16 cellular contexts compared by ENCODE assay signal in genomic region chr5:122715095-122715494, GRCh38. TPM values are rescaled to one million over a fixed set of nuclear protein-coding genes. Genes with fewer than 3 reads are reported as not detected.
DNase-seq lines count a peak whose midpoint lies in the region; ATAC-seq and TF ChIP-seq lines count a peak whose summit lies in the region.
"Had no signal": no experiment of that assay in that cellular context is flagged by ENCODE, and none has a peak within 500 bp of the region (broad histone marks: within the 10 kb centered on the region; RNA-seq: fewer than 3 reads in every experiment).

No MANE protein-coding gene starts in this region.

- H2AK5ac ChIP-seq in trophoblast cell (ENCODE audit: low read length) = no peak overlapping the region

- H3K79me1 ChIP-seq in trophoblast cell (ENCODE audit: low read length) = peaks cover 9% of the 10 kb centered on the region

- H3K27me3 Mint-ChIP-seq in activated CD8-positive, alpha-beta T cell treated with anti-CD3 and anti-CD28 coated beads for 36 hours = peaks cover 12% of the 10 kb centered on the region
- H3K27me3 Mint-ChIP-seq: progenitor cell of endocrine pancreas had no signal

- no peak for TF ChIP-seq CTCF in fibroblast of lung (conservative IDR thresholded peaks at IDR 0.05 in 1 of 2, IDR thresholded peaks at IDR 0.05 in 1 of 2; ENCODE audit: low read depth in 1 of 2, low read length in 2 of 2)
- TF ChIP-seq CTCF in ascending aorta (IDR thresholded peaks at IDR 0.05) = no peak
- TF ChIP-seq CTCF in activated CD8-positive, alpha-beta T cell treated with anti-CD3 and anti-CD28 coated beads for 36 hours (IDR thresholded peaks at IDR 0.05) = no peak

- no peak overlapping the region for H2BK5ac ChIP-seq in trophoblast cell (ENCODE audit: low read depth, low read length, poor library complexity)

- no peak overlapping the region for H3K4ac ChIP-seq in trophoblast cell (ENCODE audit: low read depth, low read length)

- H3K4me3 Mint-ChIP-seq in activated CD8-positive, alpha-beta T cell treated with anti-CD3 and anti-CD28 coated beads for 36 hours = no peak overlapping the region
- H3K4me3 Mint-ChIP-seq: activated naive CD8-positive, alpha-beta T cell treated with anti-CD3 and anti-CD28 coated beads, Interleukin-2, amount 10 ng/mL, durations not matched to agents 7 days and 5 days; stimulated activated naive CD8-positive, alpha-beta T cell treated with anti-CD3 and anti-CD28 coated beads, Interleukin-15, amount 100 ng/mL, for 72 hours had no signal

- H3K27ac Mint-ChIP-seq in activated CD8-positive, alpha-beta T cell treated with anti-CD3 and anti-CD28 coated beads for 36 hours = no peak overlapping the region
- H3K27ac Mint-ChIP-seq: activated naive CD8-positive, alpha-beta T cell treated with anti-CD3 and anti-CD28 coated beads, Interleukin-2, amount 10 ng/mL, durations not matched to agents 7 days and 5 days; progenitor cell of endocrine pancreas had no signal

- no peak overlapping the region for H3K14ac ChIP-seq in trophoblast cell (ENCODE audit: low read length)

- H3K79me2 ChIP-seq in fibroblast of lung (ENCODE audit: control insufficient read depth, insufficient read depth, low read length) (no peaks in the 10 kb centered on the region), trophoblast cell (ENCODE audit: control insufficient read depth, insufficient read depth, low read length, poor library complexity) (no peaks in the 10 kb centered on the region)

- CTCF ChIA-PET in activated CD8-positive, alpha-beta T cell treated with anti-CD3 and anti-CD28 coated beads for 36 hours (lab: Charles Lee) = interaction anchor here (1.4 kb wide), 1 partner anchor 10 kb away, joined by 3 read pairs; no protein-coding TSS in a partner anchor

- POLR2A ChIA-PET in activated CD8-positive, alpha-beta T cell treated with anti-CD3 and anti-CD28 coated beads for 36 hours (lab: Charles Lee) = no interaction called here

- H2BK12ac ChIP-seq in trophoblast cell (ENCODE audit: low read length) = peak overlapping the region; percentile 71

- H3K27me3 ChIP-seq in fibroblast of lung (ENCODE audit: control insufficient read depth, insufficient read depth, low read length) (no peaks in the 10 kb centered on the region), trophoblast cell (ENCODE audit: insufficient read depth, low read length) (no peaks in the 10 kb centered on the region), ascending aorta (no peaks in the 10 kb centered on the region)

- H2AFZ ChIP-seq in fibroblast of lung (ENCODE audit: low read length) = no peak overlapping the region
- no peak overlapping the region for H2AFZ ChIP-seq in trophoblast cell (ENCODE audit: insufficient read depth, low read length, poor library complexity)

- H3K4me1 Mint-ChIP-seq in activated CD8-positive, alpha-beta T cell treated with anti-CD3 and anti-CD28 coated beads for 36 hours (ENCODE audit: low read depth) = no peaks in the 10 kb centered on the region
- H3K4me1 Mint-ChIP-seq: activated naive CD8-positive, alpha-beta T cell treated with anti-CD3 and anti-CD28 coated beads, Interleukin-2, amount 10 ng/mL, durations not matched to agents 7 days and 5 days; stimulated activated naive CD8-positive, alpha-beta T cell treated with anti-CD3 and anti-CD28 coated beads, Interleukin-15, amount 100 ng/mL, for 72 hours had no signal

- H4K12ac ChIP-seq in trophoblast cell (ENCODE audit: low read depth, low read length) = no peak overlapping the region

- H3K36me3 Mint-ChIP-seq in activated CD8-positive, alpha-beta T cell treated with anti-CD3 and anti-CD28 coated beads for 36 hours (ENCODE audit: low read depth) = no peaks in the 10 kb centered on the region
- H3K36me3 Mint-ChIP-seq: activated naive CD8-positive, alpha-beta T cell treated with anti-CD3 and anti-CD28 coated beads, Interleukin-2, amount 10 ng/mL, durations not matched to agents 7 days and 5 days had no signal

- no peak for ATAC-seq in activated CD8-positive, alpha-beta T cell treated with anti-CD3 and anti-CD28 coated beads for 36 hours
- no peak for ATAC-seq in HG02610 (IDR thresholded peaks at IDR 0.05; ENCODE audit: unreplicated experiment)
- ATAC-seq: stimulated activated naive CD8-positive, alpha-beta T cell treated with anti-CD3 and anti-CD28 coated beads, Interleukin-15, amount 100 ng/mL, for 72 hours had no signal

- WGBS in trophoblast cell (ENCODE audit: extremely low coverage, insufficient coverage, insufficient read length) = no CpG with 5 or more reads among the region's 1 CpG

- H3K9ac ChIP-seq in fibroblast of lung (ENCODE audit: insufficient read depth, low read length) (no peak overlapping the region), trophoblast cell (ENCODE audit: low read length) (no peak overlapping the region)

- no peak overlapping the region for H3K23ac ChIP-seq in trophoblast cell (ENCODE audit: low read length)

- H3K4me3 ChIP-seq in fibroblast of lung (replicated peaks in 1 of 4; ENCODE audit: control extremely low read depth in 1 of 4, insufficient read depth in 1 of 4, low read depth in 3 of 4, low read length in 4 of 4) (no peak overlapping the region), trophoblast cell (ENCODE audit: low read depth, low read length) (no peak overlapping the region), ascending aorta (no peak overlapping the region)

- intact Hi-C loops in ascending aorta (cut with DNase I) = no loop called here
- intact Hi-C loops in activated CD8-positive, alpha-beta T cell treated with anti-CD3 and anti-CD28 coated beads for 36 hours (cut with micrococcal nuclease) = no loop called here

- no peak overlapping the region for H4K91ac ChIP-seq in trophoblast cell (ENCODE audit: low read depth, low read length)

- H3K4me1 ChIP-seq in fibroblast of lung (ENCODE audit: control insufficient read depth, extremely low read depth, insufficient read depth, low read length) (no peaks in the 10 kb centered on the region), trophoblast cell (ENCODE audit: control insufficient read depth in 1 of 2, insufficient read depth in 2 of 2, low read length in 2 of 2) (peaks cover 0 to 11% of the 10 kb centered on the region in 2 experiments), ascending aorta (no peaks in the 10 kb centered on the region)

- no peaks in the 10 kb centered on the region for H4K20me1 ChIP-seq in fibroblast of lung (ENCODE audit: control insufficient read depth, extremely low read depth, insufficient read depth, low read length)

- H3K27ac ChIP-seq in fibroblast of lung (ENCODE audit: insufficient read depth, low read length) = no peak overlapping the region
- peak overlapping the region; percentile 26 for H3K27ac ChIP-seq in trophoblast cell (ENCODE audit: low read depth, low read length)
- no peak overlapping the region for H3K27ac ChIP-seq in ascending aorta
- H3K27ac ChIP-seq: HL-60 had no signal

- H3K18ac ChIP-seq in trophoblast cell (ENCODE audit: low read length) = no peak overlapping the region

- H4K8ac ChIP-seq in trophoblast cell (ENCODE audit: low read depth, low read length) = no peak overlapping the region

- H3K36me3 ChIP-seq in fibroblast of lung (ENCODE audit: control insufficient read depth, insufficient read depth, low read length) (no peaks in the 10 kb centered on the region), trophoblast cell (ENCODE audit: control insufficient read depth in 1 of 2, insufficient read depth in 2 of 2, low read length in 2 of 2) (no peaks in the 10 kb centered on the region), ascending aorta (no peaks in the 10 kb centered on the region)

- H3K4me2 ChIP-seq in fibroblast of lung (ENCODE audit: extremely low read depth, insufficient read depth, low read length) (no peak overlapping the region), trophoblast cell (ENCODE audit: low read length) (no peak overlapping the region)

- no peak overlapping the region for H2BK120ac ChIP-seq in trophoblast cell (ENCODE audit: insufficient read depth, low read length, poor library complexity)

- H3K9me3 ChIP-seq in fibroblast of lung (ENCODE audit: control insufficient read depth, insufficient read depth, low read depth, low read length) (no peaks in the 10 kb centered on the region), trophoblast cell (ENCODE audit: insufficient read depth, low read depth, low read length) (no peaks in the 10 kb centered on the region), ascending aorta (no peaks in the 10 kb centered on the region)

- H3K9me3 Mint-ChIP-seq in activated CD8-positive, alpha-beta T cell treated with anti-CD3 and anti-CD28 coated beads for 36 hours = no peaks in the 10 kb centered on the region
- H3K9me3 Mint-ChIP-seq: activated naive CD8-positive, alpha-beta T cell treated with anti-CD3 and anti-CD28 coated beads, Interleukin-2, amount 10 ng/mL, durations not matched to agents 7 days and 5 days; stimulated activated naive CD8-positive, alpha-beta T cell treated with anti-CD3 and anti-CD28 coated beads, Interleukin-15, amount 100 ng/mL, for 72 hours had no signal

- DNase-seq in EL (peak; percentile 34), NCI-H226 (peak; percentile 53), fibroblast of lung (ENCODE audit: low read depth in 2 of 2) (peak; percentile 15 to 21), trophoblast cell (peak in 1 of 2 donors; percentile 25), ascending aorta (ENCODE audit: low spot score in 2 of 2) (no peak), NCI-H524 treated with DMSO at 0.1 percent for 48 hours (lab: John Stamatoyannopoulos, UW) (no peak)
- DNase-seq in activated CD8-positive, alpha-beta T cell treated with anti-CD3 and anti-CD28 coated beads for 36 hours = no peak
- DNase-seq: activated CD4-positive, alpha-beta T cell treated with anti-CD3 and anti-CD28 coated beads, Interleukin-2, amount 50 U/mL, for 48 hours; activated naive CD8-positive, alpha-beta T cell treated with anti-CD3 and anti-CD28 coated beads, Interleukin-2, amount 10 ng/mL, durations not matched to agents 7 days and 5 days; activated T-cell treated with anti-CD3 and anti-CD28 coated beads, Interleukin-2, amount 50 U/mL, for 48 hours; cerebellar nuclear complex; NCI-H1436 treated with DMSO at 0.1 percent for 48 hours; stimulated activated naive CD8-positive, alpha-beta T cell treated with anti-CD3 and anti-CD28 coated beads, Interleukin-15, amount 100 ng/mL, for 72 hours had no signal

RNA-seq across cellular contexts. Expression of gene SNX2, which starts 59.8 kb away (rescaled TPM):
- total RNA-seq in fibroblast of lung (123 and 131 TPM in 2 replicates), ascending aorta (15.6 TPM)
- polyA plus RNA-seq in fibroblast of lung = 73.5 and 75.1 TPM in 2 replicates
- 71.0 and 79.1 TPM in 2 replicates for polyA plus RNA-seq in fibroblast of lung (2012)
- polyA minus RNA-seq in fibroblast of lung (ENCODE audit: low replicate concordance) = 27.4 and 29.8 TPM in 2 replicates
- 149 and 156 TPM in 2 replicates for polyA plus RNA-seq in trophoblast cell (2013)
- 10 to 100 TPM; 42.0 to 48.3 TPM for total RNA-seq in activated CD8-positive, alpha-beta T cell treated with anti-CD3 and anti-CD28 coated beads for 36 hours

Comparison
In these comparisons a context has a peak if more than half of its experiments do, and no peak if none do; other contexts are left out.
1. DNase-seq: peak in EL (single experiment), NCI-H226 (single experiment) and fibroblast of lung (2 of 2); none in ascending aorta (0 of 2), NCI-H524 treated with DMSO at 0.1 percent for 48 hours (single experiment) and activated CD8-positive, alpha-beta T cell treated with anti-CD3 and anti-CD28 coated beads for 36 hours (single experiment).